In genomic region chr19:44499962-44500949, GRCh38 we compare ENCODE assay signal across 8 cellular contexts. TPM values are rescaled to one million over a fixed set of nuclear protein-coding genes. Genes with fewer than 3 reads are reported as not detected.
A peak's percentile ranks its signal among the peaks of the same experiment; 100 is the strongest.
DNase-seq lines count a peak whose midpoint lies in the region; ATAC-seq and TF ChIP-seq lines count a peak whose summit lies in the region.

ZNF180 (minus strand) TSS chr19:44500522; CDS start chr19:44497334, 3,188 bp downstream.

- H3K9me3 ChIP-seq in ascending aorta (peaks cover 18 to 44% of the 10 kb centered on the region in 2 donors), right cardiac atrium (ENCODE audit: control insufficient read depth, low read length) (peaks cover 4% of the 10 kb centered on the region), vagina (peaks cover 31% of the 10 kb centered on the region)

- H3K27ac ChIP-seq in ascending aorta (peak within 1 kb of the TSS; percentile 87 to 88), right cardiac atrium (ENCODE audit: low read length) (peak within 1 kb of the TSS; percentile 77), vagina (peak within 1 kb of the TSS; percentile 77)

- peaks cover 22 to 26% of the 10 kb centered on the region in 2 donors for H3K36me3 ChIP-seq in ascending aorta
- H3K36me3 ChIP-seq in vagina: peaks cover 0 to 30% of the 10 kb centered on the region in 2 donors

- under 1% methylated on average over 78 of the region's 78 CpGs for whole genome bisulfite sequencing in right cardiac atrium

- intact Hi-C loops in ascending aorta (cut with DNase I) (loop anchor here (1.0 kb wide), 1 partner anchor 335 kb away; the partner anchor contains the start of gene ZNF226), right cardiac atrium (cut with DNase I) (no loop called here), vagina (cut with DNase I) (no loop called here)

- DNase-seq in NCI-H1694 treated with DMSO at 0.1 percent for 48 hours (lab: John Stamatoyannopoulos, UW): peak; percentile 93
- DNase-seq in T-helper 2 cell: peak; percentile 85 to 96 (median 92)
- DNase-seq in ascending aorta (ENCODE audit: low spot score in 2 of 2): peak; percentile 68 to 95
- peak; percentile 95 to 99 (median 98) for DNase-seq in right cardiac atrium
- DNase-seq in putamen (ENCODE audit: low spot score): peak; percentile 96
- DNase-seq in vagina (ENCODE audit: extremely low spot score in 2 of 2): peak in 1 of 2 donors; percentile 91

- ATAC-seq in GM18499 (IDR thresholded peaks at IDR 0.05; ENCODE audit: insufficient read depth, unreplicated experiment): peak; percentile 79
- peak; percentile 89 for ATAC-seq in HG02885 (IDR thresholded peaks at IDR 0.05; ENCODE audit: poor library complexity, unreplicated experiment)
- peak; percentile 97 for ATAC-seq in right cardiac atrium

- TF ChIP-seq CTCF in ascending aorta (IDR thresholded peaks at IDR 0.05): peak in 2 of 3 experiments; percentile 48
- peak in 1 of 3 experiments; percentile 58 for TF ChIP-seq CTCF in vagina (IDR thresholded peaks at IDR 0.05)

- H3K4me3 ChIP-seq in ascending aorta: peak within 1 kb of the TSS; percentile 78 to 92
- peak within 1 kb of the TSS; percentile 56 for H3K4me3 ChIP-seq in right cardiac atrium (ENCODE audit: low read length)
- H3K4me3 ChIP-seq in vagina: peak within 1 kb of the TSS; percentile 63 to 90

- TF ChIP-seq POLR2A in vagina (IDR thresholded peaks at IDR 0.05): peak in 1 of 2 donors; percentile 75

- H3K4me1 ChIP-seq in ascending aorta (peaks cover 0 to 7% of the 10 kb centered on the region in 2 donors), right cardiac atrium (ENCODE audit: control insufficient read depth, insufficient read depth, low read length) (peaks cover 9% of the 10 kb centered on the region), vagina (peaks cover 13% of the 10 kb centered on the region)

- H3K27me3 ChIP-seq in ascending aorta (no peaks in the 10 kb centered on the region), right cardiac atrium (ENCODE audit: control insufficient read depth, insufficient read depth) (peaks cover 1% of the 10 kb centered on the region), vagina (no peaks in the 10 kb centered on the region)

RNA-seq across cellular contexts. Expression of gene ZNF180, which starts in this region (rescaled TPM):
- total RNA-seq in ascending aorta (10.9 TPM), right cardiac atrium (1 to 10 TPM; 5.3 to 6.5 (median 6.0) TPM), vagina (6.4 TPM)
- polyA plus RNA-seq in right cardiac atrium: 2.6 TPM
